ENCODE assay signal across 16 cellular contexts in genomic region chr11:44058275-44058674, GRCh38.
A peak's percentile ranks its signal among the peaks of the same experiment; 100 is the strongest.
DNase-seq lines count a peak whose midpoint lies in the region; ATAC-seq and TF ChIP-seq lines count a peak whose summit lies in the region.
"Had no signal": no experiment of that assay in that cellular context is flagged by ENCODE, and none has a peak within 500 bp of the region (broad histone marks: within the 10 kb centered on the region; RNA-seq: fewer than 3 reads in every experiment).

No MANE protein-coding gene starts in this region.

- no peak overlapping the region for H3K4me3 ChIP-seq in coronary artery
- H3K4me3 ChIP-seq: A549; BLaER1 treated with 17β-estradiol and CSF1 and Interleukin-3, amounts not matched to agents 10 nM and 100 nM had no signal

- ATAC-seq in HG03135 (IDR thresholded peaks at IDR 0.05; ENCODE audit: unreplicated experiment): no peak
- ATAC-seq: CD8-positive, alpha-beta T cell had no signal

- no peak overlapping the region for H3K27ac ChIP-seq in coronary artery
- H3K27ac ChIP-seq: 22Rv1; A549; BLaER1 treated with 17β-estradiol and CSF1 and Interleukin-3, amounts not matched to agents 10 nM and 100 nM; C4-2B had no signal

- peak; percentile 21 for DNase-seq in activated effector memory CD4-positive, alpha-beta T cell treated with anti-CD3 and anti-CD28 coated beads, Interleukin-2, amount 50 U/mL, for 16 hours
- DNase-seq in activated effector memory CD4-positive, alpha-beta T cell treated with Interleukin-2 at 50 U/mL for 16 hours: no peak
- DNase-seq in coronary artery (ENCODE audit: low spot score) (peak; percentile 26), T-helper 2 cell (no peak)
- DNase-seq: AML-193; Caco-2; Calu3; CD4-positive, alpha-beta T cell; CD8-positive, alpha-beta T cell; DMS79 treated with DMSO at 0.1 percent for 48 hours; GF-D8 had no signal

- no peak for TF ChIP-seq CTCF in coronary artery (IDR thresholded peaks at IDR 0.05)

Comparison
In these comparisons a context has a peak if more than half of its experiments do, and no peak if none do; other contexts are left out.
1. DNase-seq: peak in activated effector memory CD4-positive, alpha-beta T cell treated with anti-CD3 and anti-CD28 coated beads, Interleukin-2, amount 50 U/mL, for 16 hours (single experiment) and coronary artery (single experiment); none in activated effector memory CD4-positive, alpha-beta T cell treated with Interleukin-2 at 50 U/mL for 16 hours (single experiment) and T-helper 2 cell (0 of 5).